24 cellular contexts compared by ENCODE assay signal in genomic region chr1:200310824-200311223, GRCh38.
"Had no signal": no experiment of that assay in that cellular context is flagged by ENCODE, and none has a peak within 500 bp of the region (broad histone marks: within the 10 kb centered on the region; RNA-seq: fewer than 3 reads in every experiment).

No MANE protein-coding gene starts in this region.

- H3K27ac Mint-ChIP-seq: activated CD8-positive, alpha-beta T cell treated with anti-CD3 and anti-CD28 coated beads for 36 hours; activated naive CD4-positive, alpha-beta T cell treated with anti-CD3 and anti-CD28 coated beads, Interleukin-2, amount 50 U/mL, for 72 hours; activated naive CD8-positive, alpha-beta T cell treated with anti-CD3 and anti-CD28 coated beads, Interleukin-2, amount 50 U/mL, for 24 hours; T-helper 1 cell treated with Interleukin-12 subunit alpha and Interleukin-12 subunit beta and Interleukin-4 antibody, amounts not matched to agents 30 μg/mL and 1 μg/mL, for 36 hours; WTC11 had no signal

- H3K36me3 ChIP-seq: ascending aorta had no signal

- H3K27me3 ChIP-seq: ascending aorta, body of pancreas had no signal

- H3K4me3 ChIP-seq: ascending aorta, body of pancreas, PC-9 had no signal

- H3K27me3 Mint-ChIP-seq: activated naive CD8-positive, alpha-beta T cell treated with anti-CD3 and anti-CD28 coated beads, Interleukin-2, amount 50 U/mL, for 24 hours had no signal

- H3K4me1 ChIP-seq: ascending aorta, body of pancreas had no signal

- H3K36me3 Mint-ChIP-seq: activated naive CD4-positive, alpha-beta T cell treated with anti-CD3 and anti-CD28 coated beads, Interleukin-2, amount 50 U/mL, for 72 hours; WTC11 had no signal

- H3K27ac ChIP-seq: ascending aorta, body of pancreas, KMS-11, PC-9 had no signal

- H3K9me3 Mint-ChIP-seq: activated CD8-positive, alpha-beta T cell treated with anti-CD3 and anti-CD28 coated beads for 36 hours; activated naive CD4-positive, alpha-beta T cell treated with anti-CD3 and anti-CD28 coated beads, Interleukin-2, amount 50 U/mL, for 72 hours; activated naive CD8-positive, alpha-beta T cell treated with anti-CD3 and anti-CD28 coated beads, Interleukin-2, amount 50 U/mL, for 24 hours; T-helper 1 cell treated with Interleukin-12 subunit alpha and Interleukin-12 subunit beta and Interleukin-4 antibody, amounts not matched to agents 30 μg/mL and 1 μg/mL, for 36 hours had no signal

- H3K4me3 Mint-ChIP-seq: activated CD8-positive, alpha-beta T cell treated with anti-CD3 and anti-CD28 coated beads for 36 hours; activated naive CD8-positive, alpha-beta T cell treated with anti-CD3 and anti-CD28 coated beads, Interleukin-2, amount 50 U/mL, for 24 hours; T-helper 1 cell treated with Interleukin-12 subunit alpha and Interleukin-12 subunit beta and Interleukin-4 antibody, amounts not matched to agents 30 μg/mL and 1 μg/mL, for 36 hours; WTC11 had no signal

- DNase-seq: activated CD4-positive, alpha-beta T cell treated with anti-CD3 and anti-CD28 coated beads, Interleukin-2, amount 50 U/mL, for 1 hour; activated CD8-positive, alpha-beta memory T cell treated with anti-CD3 and anti-CD28 coated beads, Interleukin-2, amount 50 U/mL, for 48 hours; activated CD8-positive, alpha-beta T cell treated with anti-CD3 and anti-CD28 coated beads for 36 hours; activated effector memory CD4-positive, alpha-beta T cell treated with anti-CD3 and anti-CD28 coated beads, Interleukin-2, amount 50 U/mL, for 16 hours; activated naive CD4-positive, alpha-beta T cell treated with Interleukin-2 at 50 U/mL for 16 hours; activated naive CD8-positive, alpha-beta T cell treated with anti-CD3 and anti-CD28 coated beads, Interleukin-2, amount 50 U/mL, for 24 hours; activated T-cell treated with anti-CD3 and anti-CD28 coated beads, Interleukin-2, amount 50 U/mL, for 1 hour; amniotic stem cell; body of pancreas; central memory CD4-positive, alpha-beta T cell; NCI-H1105; NCI-H1436; NCI-H1694 treated with DMSO at 0.1 percent for 48 hours; NCI-H2081; NCI-H510A treated with DMSO at 0.1 percent for 48 hours; NCI-H69; NK-92 treated with Interleukin-12 subunit alpha and Interleukin-12 subunit beta, amount 100 ng/mL, for 24 hours; PC-9; SHP77 treated with DMSO at 0.1 percent for 48 hours had no signal

- H3K9me3 ChIP-seq: ascending aorta, body of pancreas had no signal

- ATAC-seq: activated CD8-positive, alpha-beta T cell treated with anti-CD3 and anti-CD28 coated beads for 36 hours; activated naive CD4-positive, alpha-beta T cell treated with anti-CD3 and anti-CD28 coated beads, Interleukin-2, amount 50 U/mL, for 72 hours; activated naive CD8-positive, alpha-beta T cell treated with anti-CD3 and anti-CD28 coated beads, Interleukin-2, amount 50 U/mL, for 24 hours; body of pancreas; WTC11 had no signal
